9 cellular contexts compared by ENCODE assay signal in the genomic region with DNA sequence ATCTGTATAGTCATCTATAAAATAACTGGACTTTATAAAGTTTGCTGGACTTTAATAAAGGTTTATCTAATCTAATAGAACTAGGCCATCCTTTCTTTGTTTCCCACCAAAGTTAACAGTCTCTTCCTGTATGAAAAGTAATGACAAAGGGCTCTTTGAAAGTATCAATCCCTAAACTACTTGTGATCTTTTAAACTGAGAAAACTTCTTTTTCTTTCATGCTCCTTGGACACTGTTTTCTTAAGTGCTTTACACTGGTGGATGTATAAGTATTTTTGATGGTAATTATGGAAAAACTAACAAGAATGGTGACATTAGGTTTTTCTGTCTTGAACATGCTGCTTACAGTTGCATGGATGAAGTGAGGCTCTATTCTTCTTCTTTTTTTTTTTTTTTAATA. TPM values are rescaled to one million over a fixed set of nuclear protein-coding genes. Genes with fewer than 3 reads are reported as not detected.
DNase-seq lines count a peak whose midpoint lies in the region; ATAC-seq and TF ChIP-seq lines count a peak whose summit lies in the region.
"Had no signal": no experiment of that assay in that cellular context is flagged by ENCODE, and none has a peak within 500 bp of the region (broad histone marks: within the 10 kb centered on the region; RNA-seq: fewer than 3 reads in every experiment).

No MANE protein-coding gene starts in this region.

- peak overlapping the region; percentile 95 for H3K27ac ChIP-seq in lower lobe of right lung
- peak overlapping the region; percentile 93 to 95 for H3K27ac ChIP-seq in thoracic aorta

- CTCF ChIA-PET in activated CD4-positive, alpha-beta memory T cell treated with anti-CD3 and anti-CD28 coated beads, Interleukin-2, amount 10 ng/mL, durations not matched to agents 7 days and 5 days (lab: Charles Lee), result no interaction called here

- H3K4me1 ChIP-seq in lower lobe of right lung, result peaks cover 21% of the 10 kb centered on the region
- peaks cover 2 to 30% of the 10 kb centered on the region in 2 donors for H3K4me1 ChIP-seq in thoracic aorta (ENCODE audit: control insufficient read depth in 1 of 2, low read depth in 2 of 2)

- H3K4me1 Mint-ChIP-seq in activated T-cell treated with anti-CD3 and anti-CD28 coated beads, Interleukin-2, amount 50 U/mL, for 72 hours (ENCODE audit: low read depth), result peaks cover 54% of the 10 kb centered on the region
- peaks cover 42% of the 10 kb centered on the region for H3K4me1 Mint-ChIP-seq in activated CD4-positive, alpha-beta memory T cell treated with anti-CD3 and anti-CD28 coated beads, Interleukin-2, amount 10 ng/mL, durations not matched to agents 7 days and 5 days

- H3K27me3 Mint-ChIP-seq in activated T-cell treated with anti-CD3 and anti-CD28 coated beads, Interleukin-2, amount 50 U/mL, for 72 hours (ENCODE audit: low read depth), result no peaks in the 10 kb centered on the region
- H3K27me3 Mint-ChIP-seq in activated CD4-positive, alpha-beta memory T cell treated with anti-CD3 and anti-CD28 coated beads, Interleukin-2, amount 10 ng/mL, durations not matched to agents 7 days and 5 days, result no peaks in the 10 kb centered on the region

- TF ChIP-seq CTCF in lower lobe of right lung (IDR thresholded peaks at IDR 0.05) (no peak), thoracic aorta (IDR thresholded peaks at IDR 0.05) (no peak)

- H3K36me3 Mint-ChIP-seq in activated T-cell treated with anti-CD3 and anti-CD28 coated beads, Interleukin-2, amount 50 U/mL, for 72 hours (ENCODE audit: insufficient read depth in 2 of 2), result peaks cover 4 to 10% of the 10 kb centered on the region in 2 donors
- peaks cover 15% of the 10 kb centered on the region for H3K36me3 Mint-ChIP-seq in activated CD4-positive, alpha-beta memory T cell treated with anti-CD3 and anti-CD28 coated beads, Interleukin-2, amount 10 ng/mL, durations not matched to agents 7 days and 5 days (ENCODE audit: low read depth)

- intact Hi-C loops in lower lobe of right lung (cut with DNase I), result no loop called here

- POLR2A ChIA-PET in activated CD4-positive, alpha-beta memory T cell treated with anti-CD3 and anti-CD28 coated beads, Interleukin-2, amount 10 ng/mL, durations not matched to agents 7 days and 5 days (lab: Charles Lee), result no interaction called here

- H3K9me3 ChIP-seq in lower lobe of right lung (no peaks in the 10 kb centered on the region), thoracic aorta (no peaks in the 10 kb centered on the region)

- H3K4me3 Mint-ChIP-seq in activated T-cell treated with anti-CD3 and anti-CD28 coated beads, Interleukin-2, amount 50 U/mL, for 72 hours, result peak overlapping the region; percentile 53 to 79
- H3K4me3 Mint-ChIP-seq in activated CD4-positive, alpha-beta memory T cell treated with anti-CD3 and anti-CD28 coated beads, Interleukin-2, amount 10 ng/mL, durations not matched to agents 7 days and 5 days, result peak overlapping the region; percentile 32

- DNase-seq in activated T-cell treated with anti-CD3 and anti-CD28 coated beads, Interleukin-2, amount 50 U/mL, for 72 hours, result no peak
- DNase-seq in activated T-cell treated with anti-CD3 and anti-CD28 coated beads, Interleukin-2, amount 50 U/mL, for 48 hours, result no peak
- no peak for DNase-seq in activated CD4-positive, alpha-beta memory T cell treated with anti-CD3 and anti-CD28 coated beads, Interleukin-2, amount 10 ng/mL, durations not matched to agents 7 days and 5 days
- DNase-seq in lower lobe of right lung (no peak), thoracic aorta (ENCODE audit: low spot score) (no peak), medulla oblongata (ENCODE audit: extremely low spot score) (no peak), mesenteric fat pad (ENCODE audit: low spot score) (no peak)
- DNase-seq: central memory CD4-positive, alpha-beta T cell had no signal

- ATAC-seq in activated T-cell treated with anti-CD3 and anti-CD28 coated beads, Interleukin-2, amount 50 U/mL, for 72 hours (replicated peaks in 1 of 2), result no peak
- no peak for ATAC-seq in lower lobe of right lung
- no peak for ATAC-seq in thoracic aorta (ENCODE audit: insufficient number of reproducible peaks, low FRiP score, low read depth)
- no peak for ATAC-seq in HG02623 (IDR thresholded peaks at IDR 0.05; ENCODE audit: unreplicated experiment)

- no peaks in the 10 kb centered on the region for H3K27me3 ChIP-seq in lower lobe of right lung (ENCODE audit: low read depth)
- H3K27me3 ChIP-seq in thoracic aorta (replicated peaks; ENCODE audit: insufficient read depth), result no peaks in the 10 kb centered on the region

- H3K27ac Mint-ChIP-seq in activated T-cell treated with anti-CD3 and anti-CD28 coated beads, Interleukin-2, amount 50 U/mL, for 72 hours, result peak overlapping the region; percentile 95
- H3K27ac Mint-ChIP-seq in activated CD4-positive, alpha-beta memory T cell treated with anti-CD3 and anti-CD28 coated beads, Interleukin-2, amount 10 ng/mL, durations not matched to agents 7 days and 5 days, result peak overlapping the region; percentile 92

- no peaks in the 10 kb centered on the region for H3K36me3 ChIP-seq in lower lobe of right lung
- no peaks in the 10 kb centered on the region for H3K36me3 ChIP-seq in thoracic aorta

- H3K9me3 Mint-ChIP-seq in activated T-cell treated with anti-CD3 and anti-CD28 coated beads, Interleukin-2, amount 50 U/mL, for 72 hours, result no peaks in the 10 kb centered on the region
- no peaks in the 10 kb centered on the region for H3K9me3 Mint-ChIP-seq in activated CD4-positive, alpha-beta memory T cell treated with anti-CD3 and anti-CD28 coated beads, Interleukin-2, amount 10 ng/mL, durations not matched to agents 7 days and 5 days

- H3K4me3 ChIP-seq in lower lobe of right lung (no peak overlapping the region), thoracic aorta (no peak overlapping the region)

RNA-seq across cellular contexts. Expression of a gene that starts 2.4 kb away (rescaled TPM):
- 10 to 100 TPM; 47.2 to 78.6 TPM for total RNA-seq in activated T-cell treated with anti-CD3 and anti-CD28 coated beads, Interleukin-2, amount 50 U/mL, for 72 hours
- total RNA-seq in activated CD4-positive, alpha-beta memory T cell treated with anti-CD3 and anti-CD28 coated beads, Interleukin-2, amount 10 ng/mL, durations not matched to agents 7 days and 5 days, result 10 to 100 TPM; 40.8 to 43.3 TPM
- total RNA-seq in lower lobe of right lung, result 39.1 TPM
- 10 to 100 TPM; 38.4 to 39.7 TPM for total RNA-seq in thoracic aorta
- total RNA-seq in mesenteric fat pad, result 58.3 TPM
